In the genomic region with DNA sequence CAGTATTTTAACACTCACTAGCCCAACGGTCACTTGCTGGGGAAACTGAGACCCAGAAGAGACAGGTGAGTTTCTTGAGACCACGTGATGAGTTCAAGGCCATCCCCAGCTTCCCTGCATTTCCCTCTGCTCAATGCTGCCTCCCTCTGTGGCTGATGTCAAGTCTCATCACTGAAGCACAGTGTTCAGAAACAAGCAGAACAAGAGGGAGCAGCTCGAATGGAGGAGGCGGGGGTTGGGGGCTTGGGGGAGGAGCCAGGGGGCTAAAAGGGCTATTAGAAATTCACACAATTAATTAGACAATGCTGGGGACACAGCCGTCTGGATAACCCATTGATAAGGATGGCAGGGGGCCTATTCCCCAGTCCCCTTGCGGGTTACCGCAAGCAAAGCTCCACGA, we compare ENCODE assay signal across 2 cellular contexts.
TF ChIP-seq lines count a peak whose summit lies in the region.

No MANE protein-coding gene starts in this region.

TF ChIP-seq in GM23338, 12 proteins besides CTCF, POLR2A, EP300 and RAD21 (continues in another document):
- TF ChIP-seq EZH2phosphoT487 (IDR thresholded peaks at IDR 0.05; ENCODE audit: unreplicated experiment): no peak
- TF ChIP-seq ZNF114 (CRISPR knock-in tag; IDR thresholded peaks at IDR 0.05): no peak
- TF ChIP-seq, protein P1, sequence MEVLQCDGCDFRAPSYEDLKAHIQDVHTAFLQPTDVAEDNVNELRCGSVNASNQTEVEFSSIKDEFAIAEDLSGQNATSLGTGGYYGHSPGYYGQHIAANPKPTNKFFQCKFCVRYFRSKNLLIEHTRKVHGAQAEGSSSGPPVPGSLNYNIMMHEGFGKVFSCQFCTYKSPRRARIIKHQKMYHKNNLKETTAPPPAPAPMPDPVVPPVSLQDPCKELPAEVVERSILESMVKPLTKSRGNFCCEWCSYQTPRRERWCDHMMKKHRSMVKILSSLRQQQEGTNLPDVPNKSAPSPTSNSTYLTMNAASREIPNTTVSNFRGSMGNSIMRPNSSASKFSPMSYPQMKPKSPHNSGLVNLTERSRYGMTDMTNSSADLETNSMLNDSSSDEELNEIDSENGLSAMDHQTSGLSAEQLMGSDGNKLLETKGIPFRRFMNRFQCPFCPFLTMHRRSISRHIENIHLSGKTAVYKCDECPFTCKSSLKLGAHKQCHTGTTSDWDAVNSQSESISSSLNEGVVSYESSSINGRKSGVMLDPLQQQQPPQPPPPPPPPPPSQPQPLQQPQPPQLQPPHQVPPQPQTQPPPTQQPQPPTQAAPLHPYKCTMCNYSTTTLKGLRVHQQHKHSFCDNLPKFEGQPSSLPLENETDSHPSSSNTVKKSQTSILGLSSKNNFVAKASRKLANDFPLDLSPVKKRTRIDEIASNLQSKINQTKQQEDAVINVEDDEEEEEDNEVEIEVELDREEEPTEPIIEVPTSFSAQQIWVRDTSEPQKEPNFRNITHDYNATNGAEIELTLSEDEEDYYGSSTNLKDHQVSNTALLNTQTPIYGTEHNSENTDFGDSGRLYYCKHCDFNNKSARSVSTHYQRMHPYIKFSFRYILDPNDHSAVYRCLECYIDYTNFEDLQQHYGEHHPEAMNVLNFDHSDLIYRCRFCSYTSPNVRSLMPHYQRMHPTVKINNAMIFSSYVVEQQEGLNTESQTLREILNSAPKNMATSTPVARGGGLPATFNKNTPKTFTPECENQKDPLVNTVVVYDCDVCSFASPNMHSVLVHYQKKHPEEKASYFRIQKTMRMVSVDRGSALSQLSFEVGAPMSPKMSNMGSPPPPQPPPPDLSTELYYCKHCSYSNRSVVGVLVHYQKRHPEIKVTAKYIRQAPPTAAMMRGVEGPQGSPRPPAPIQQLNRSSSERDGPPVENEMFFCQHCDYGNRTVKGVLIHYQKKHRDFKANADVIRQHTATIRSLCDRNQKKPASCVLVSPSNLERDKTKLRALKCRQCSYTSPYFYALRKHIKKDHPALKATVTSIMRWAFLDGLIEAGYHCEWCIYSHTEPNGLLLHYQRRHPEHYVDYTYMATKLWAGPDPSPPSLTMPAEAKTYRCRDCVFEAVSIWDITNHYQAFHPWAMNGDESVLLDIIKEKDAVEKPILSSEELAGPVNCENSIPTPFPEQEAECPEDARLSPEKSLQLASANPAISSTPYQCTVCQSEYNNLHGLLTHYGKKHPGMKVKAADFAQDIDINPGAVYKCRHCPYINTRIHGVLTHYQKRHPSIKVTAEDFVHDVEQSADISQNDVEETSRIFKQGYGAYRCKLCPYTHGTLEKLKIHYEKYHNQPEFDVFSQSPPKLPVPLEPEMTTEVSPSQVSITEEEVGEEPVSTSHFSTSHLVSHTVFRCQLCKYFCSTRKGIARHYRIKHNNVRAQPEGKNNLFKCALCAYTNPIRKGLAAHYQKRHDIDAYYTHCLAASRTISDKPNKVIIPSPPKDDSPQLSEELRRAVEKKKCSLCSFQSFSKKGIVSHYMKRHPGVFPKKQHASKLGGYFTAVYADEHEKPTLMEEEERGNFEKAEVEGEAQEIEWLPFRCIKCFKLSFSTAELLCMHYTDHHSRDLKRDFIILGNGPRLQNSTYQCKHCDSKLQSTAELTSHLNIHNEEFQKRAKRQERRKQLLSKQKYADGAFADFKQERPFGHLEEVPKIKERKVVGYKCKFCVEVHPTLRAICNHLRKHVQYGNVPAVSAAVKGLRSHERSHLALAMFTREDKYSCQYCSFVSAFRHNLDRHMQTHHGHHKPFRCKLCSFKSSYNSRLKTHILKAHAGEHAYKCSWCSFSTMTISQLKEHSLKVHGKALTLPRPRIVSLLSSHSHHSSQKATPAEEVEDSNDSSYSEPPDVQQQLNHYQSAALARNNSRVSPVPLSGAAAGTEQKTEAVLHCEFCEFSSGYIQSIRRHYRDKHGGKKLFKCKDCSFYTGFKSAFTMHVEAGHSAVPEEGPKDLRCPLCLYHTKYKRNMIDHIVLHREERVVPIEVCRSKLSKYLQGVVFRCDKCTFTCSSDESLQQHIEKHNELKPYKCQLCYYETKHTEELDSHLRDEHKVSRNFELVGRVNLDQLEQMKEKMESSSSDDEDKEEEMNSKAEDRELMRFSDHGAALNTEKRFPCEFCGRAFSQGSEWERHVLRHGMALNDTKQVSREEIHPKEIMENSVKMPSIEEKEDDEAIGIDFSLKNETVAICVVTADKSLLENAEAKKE (CRISPR knock-in tag; IDR thresholded peaks at IDR 0.05): no peak
- no peak for TF ChIP-seq STAT1 (IDR thresholded peaks at IDR 0.05; ENCODE audit: unreplicated experiment)
- TF ChIP-seq JUNB (IDR thresholded peaks at IDR 0.05; ENCODE audit: unreplicated experiment): no peak
- TF ChIP-seq, protein P2, sequence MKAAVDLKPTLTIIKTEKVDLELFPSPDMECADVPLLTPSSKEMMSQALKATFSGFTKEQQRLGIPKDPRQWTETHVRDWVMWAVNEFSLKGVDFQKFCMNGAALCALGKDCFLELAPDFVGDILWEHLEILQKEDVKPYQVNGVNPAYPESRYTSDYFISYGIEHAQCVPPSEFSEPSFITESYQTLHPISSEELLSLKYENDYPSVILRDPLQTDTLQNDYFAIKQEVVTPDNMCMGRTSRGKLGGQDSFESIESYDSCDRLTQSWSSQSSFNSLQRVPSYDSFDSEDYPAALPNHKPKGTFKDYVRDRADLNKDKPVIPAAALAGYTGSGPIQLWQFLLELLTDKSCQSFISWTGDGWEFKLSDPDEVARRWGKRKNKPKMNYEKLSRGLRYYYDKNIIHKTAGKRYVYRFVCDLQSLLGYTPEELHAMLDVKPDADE (IDR thresholded peaks at IDR 0.05): no peak
- TF ChIP-seq, protein P3, sequence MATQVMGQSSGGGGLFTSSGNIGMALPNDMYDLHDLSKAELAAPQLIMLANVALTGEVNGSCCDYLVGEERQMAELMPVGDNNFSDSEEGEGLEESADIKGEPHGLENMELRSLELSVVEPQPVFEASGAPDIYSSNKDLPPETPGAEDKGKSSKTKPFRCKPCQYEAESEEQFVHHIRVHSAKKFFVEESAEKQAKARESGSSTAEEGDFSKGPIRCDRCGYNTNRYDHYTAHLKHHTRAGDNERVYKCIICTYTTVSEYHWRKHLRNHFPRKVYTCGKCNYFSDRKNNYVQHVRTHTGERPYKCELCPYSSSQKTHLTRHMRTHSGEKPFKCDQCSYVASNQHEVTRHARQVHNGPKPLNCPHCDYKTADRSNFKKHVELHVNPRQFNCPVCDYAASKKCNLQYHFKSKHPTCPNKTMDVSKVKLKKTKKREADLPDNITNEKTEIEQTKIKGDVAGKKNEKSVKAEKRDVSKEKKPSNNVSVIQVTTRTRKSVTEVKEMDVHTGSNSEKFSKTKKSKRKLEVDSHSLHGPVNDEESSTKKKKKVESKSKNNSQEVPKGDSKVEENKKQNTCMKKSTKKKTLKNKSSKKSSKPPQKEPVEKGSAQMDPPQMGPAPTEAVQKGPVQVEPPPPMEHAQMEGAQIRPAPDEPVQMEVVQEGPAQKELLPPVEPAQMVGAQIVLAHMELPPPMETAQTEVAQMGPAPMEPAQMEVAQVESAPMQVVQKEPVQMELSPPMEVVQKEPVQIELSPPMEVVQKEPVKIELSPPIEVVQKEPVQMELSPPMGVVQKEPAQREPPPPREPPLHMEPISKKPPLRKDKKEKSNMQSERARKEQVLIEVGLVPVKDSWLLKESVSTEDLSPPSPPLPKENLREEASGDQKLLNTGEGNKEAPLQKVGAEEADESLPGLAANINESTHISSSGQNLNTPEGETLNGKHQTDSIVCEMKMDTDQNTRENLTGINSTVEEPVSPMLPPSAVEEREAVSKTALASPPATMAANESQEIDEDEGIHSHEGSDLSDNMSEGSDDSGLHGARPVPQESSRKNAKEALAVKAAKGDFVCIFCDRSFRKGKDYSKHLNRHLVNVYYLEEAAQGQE (IDR thresholded peaks at IDR 0.05; ENCODE audit: unreplicated experiment): no peak
- TF ChIP-seq ZNF331 (CRISPR knock-in tag; IDR thresholded peaks at IDR 0.05; ENCODE audit: low read depth): no peak
- TF ChIP-seq NANOG (IDR thresholded peaks at IDR 0.05; ENCODE audit: borderline replicate concordance): no peak
- TF ChIP-seq CREB1 (CRISPR knock-in tag; IDR thresholded peaks at IDR 0.05; ENCODE audit: low read depth): no peak

TF ChIP-seq in H1, 55 proteins besides CTCF, POLR2A, EP300 and RAD21:
- TF ChIP-seq EZH2 (IDR thresholded peaks at IDR 0.05; ENCODE audit: low read depth, low read length, severe bottlenecking): no peak
- no peak for TF ChIP-seq SRF (IDR thresholded peaks at IDR 0.05; ENCODE audit: low read depth, low read length)
- no peak for TF ChIP-seq ASH2L (IDR thresholded peaks at IDR 0.05; ENCODE audit: low read length)
- TF ChIP-seq, protein P4, sequence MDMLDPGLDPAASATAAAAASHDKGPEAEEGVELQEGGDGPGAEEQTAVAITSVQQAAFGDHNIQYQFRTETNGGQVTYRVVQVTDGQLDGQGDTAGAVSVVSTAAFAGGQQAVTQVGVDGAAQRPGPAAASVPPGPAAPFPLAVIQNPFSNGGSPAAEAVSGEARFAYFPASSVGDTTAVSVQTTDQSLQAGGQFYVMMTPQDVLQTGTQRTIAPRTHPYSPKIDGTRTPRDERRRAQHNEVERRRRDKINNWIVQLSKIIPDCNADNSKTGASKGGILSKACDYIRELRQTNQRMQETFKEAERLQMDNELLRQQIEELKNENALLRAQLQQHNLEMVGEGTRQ (IDR thresholded peaks at IDR 0.05; ENCODE audit: low read length): no peak
- TF ChIP-seq, protein P5, sequence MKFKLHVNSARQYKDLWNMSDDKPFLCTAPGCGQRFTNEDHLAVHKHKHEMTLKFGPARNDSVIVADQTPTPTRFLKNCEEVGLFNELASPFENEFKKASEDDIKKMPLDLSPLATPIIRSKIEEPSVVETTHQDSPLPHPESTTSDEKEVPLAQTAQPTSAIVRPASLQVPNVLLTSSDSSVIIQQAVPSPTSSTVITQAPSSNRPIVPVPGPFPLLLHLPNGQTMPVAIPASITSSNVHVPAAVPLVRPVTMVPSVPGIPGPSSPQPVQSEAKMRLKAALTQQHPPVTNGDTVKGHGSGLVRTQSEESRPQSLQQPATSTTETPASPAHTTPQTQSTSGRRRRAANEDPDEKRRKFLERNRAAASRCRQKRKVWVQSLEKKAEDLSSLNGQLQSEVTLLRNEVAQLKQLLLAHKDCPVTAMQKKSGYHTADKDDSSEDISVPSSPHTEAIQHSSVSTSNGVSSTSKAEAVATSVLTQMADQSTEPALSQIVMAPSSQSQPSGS (IDR thresholded peaks at IDR 0.05; ENCODE audit: low read length): no peak
